14 cellular contexts compared by ENCODE assay signal in genomic region chr12:94180558-94181296, GRCh38. TPM values are rescaled to one million over a fixed set of nuclear protein-coding genes. Genes with fewer than 3 reads are reported as not detected.
DNase-seq lines count a peak whose midpoint lies in the region; ATAC-seq, FAIRE-seq and TF ChIP-seq lines count a peak whose summit lies in the region.
"Had no signal": no experiment of that assay in that cellular context is flagged by ENCODE, and none has a peak within 500 bp of the region (broad histone marks: within the 10 kb centered on the region; RNA-seq: fewer than 3 reads in every experiment).

No MANE protein-coding gene starts in this region.

- H3K4me2 ChIP-seq in A549 (no peak overlapping the region), PC-3 (ENCODE audit: low read length) (0 out of 2 replicates have a peak overlapping the region, but pooled peaks have one; percentile 0)

- TF ChIP-seq CTCF in A549 (IDR thresholded peaks at IDR 0.05) (no peak), PC-3 (conservative IDR thresholded peaks at IDR 0.05; ENCODE audit: low read depth, low read length) (no peak), epithelial cell of esophagus (IDR thresholded peaks at IDR 0.05; ENCODE audit: insufficient read depth, low read depth, low read length, missing control alignments) (no peak), glutamatergic neuron (IDR thresholded peaks at IDR 0.05; ENCODE audit: partially characterized antibody, unreplicated experiment) (no peak)

- DNase-seq in A549 (ENCODE audit: low read depth in 1 of 2, low spot score in 1 of 2) (no peak), CMK (ENCODE audit: low read depth) (peak; percentile 81), PC-3 (peak; percentile 86), epithelial cell of esophagus (ENCODE audit: low read depth) (peak; percentile 64), GM19240 (ENCODE audit: insufficient read length, low spot score) (no peak), HCEC 1CT (no peak), glutamatergic neuron (no peak)
- DNase-seq: activated T-cell treated with anti-CD3 and anti-CD28 coated beads, Interleukin-2, amount 50 U/mL, for 72 hours; BE2C; H7; MG63; psoas muscle had no signal

- no peaks in the 10 kb centered on the region for H3K79me2 ChIP-seq in PC-3 (ENCODE audit: low read length)

- H3K9me3 ChIP-seq in A549 (peaks cover 12% of the 10 kb centered on the region; the same call in 2 of the 3 replicates), PC-3 (ENCODE audit: low read length) (no peaks in the 10 kb centered on the region)
- H3K9me3 ChIP-seq: BE2C had no signal

- BruUV-seq in PC-3 (replicated peaks; lab: Mats Ljungman, UMichigan) = no TSS peak

- H3K36me3 ChIP-seq in PC-3 (ENCODE audit: low read depth, low read length) = no peaks in the 10 kb centered on the region
- H3K36me3 ChIP-seq: BE2C, MG63 had no signal

- no peak overlapping the region for H3K27ac ChIP-seq in A549
- H3K27ac ChIP-seq in PC-3 (ENCODE audit: low read length) = peak overlapping the region; percentile 34
- H3K27ac ChIP-seq: psoas muscle had no signal

- H3K27me3 ChIP-seq in PC-3 (ENCODE audit: low read length) = peaks cover 9% of the 10 kb centered on the region; the same call in 1 of the 2 replicates
- H3K27me3 ChIP-seq: MG63 had no signal

- H3K9me3 Mint-ChIP-seq in glutamatergic neuron (ENCODE audit: unreplicated experiment) = no peaks in the 10 kb centered on the region

- TF ChIP-seq RAD21 in A549 (conservative IDR thresholded peaks at IDR 0.05 in 1 of 2, IDR thresholded peaks at IDR 0.05 in 1 of 2) = no peak

- no peak overlapping the region for H3K27ac Mint-ChIP-seq in glutamatergic neuron (ENCODE audit: unreplicated experiment)
- H3K27ac Mint-ChIP-seq: activated T-cell treated with anti-CD3 and anti-CD28 coated beads, Interleukin-2, amount 50 U/mL, for 72 hours; WTC11 had no signal

- peaks cover 14% of the 10 kb centered on the region for H3K36me3 Mint-ChIP-seq in glutamatergic neuron (ENCODE audit: unreplicated experiment)

- H3K9me2 ChIP-seq in PC-3 (replicated peaks; ENCODE audit: low read length) = no peaks in the 10 kb centered on the region

- no peaks in the 10 kb centered on the region for H3K4me1 Mint-ChIP-seq in glutamatergic neuron (ENCODE audit: low read depth, unreplicated experiment)

- ATAC-seq in A549 (no peak), PC-3 (peak; percentile 98), GM21423 (IDR thresholded peaks at IDR 0.05; ENCODE audit: unreplicated experiment) (no peak)
- ATAC-seq: psoas muscle, WTC11 had no signal

- POLR2A ChIA-PET in A549 (lab: Yijun Ruan, JAX) = no interaction called here
- POLR2A ChIA-PET in PC-3 (lab: Charles Lee; ENCODE audit: unreplicated experiment) = no interaction called here

- H3K4me1 ChIP-seq in A549 (peaks cover 24% of the 10 kb centered on the region; the same call in 1 of the 3 replicates), PC-3 (ENCODE audit: insufficient read depth, low read length) (peaks cover 23% of the 10 kb centered on the region)
- H3K4me1 ChIP-seq: BE2C, psoas muscle had no signal

- 60% methylated on average over 6 of the region's 6 CpGs for WGBS in A549 (ENCODE audit: missing lambda C conversion rate)

- H3K4me3 Mint-ChIP-seq in glutamatergic neuron (ENCODE audit: unreplicated experiment) = no peak overlapping the region
- H3K4me3 Mint-ChIP-seq: activated T-cell treated with anti-CD3 and anti-CD28 coated beads, Interleukin-2, amount 50 U/mL, for 72 hours; WTC11 had no signal

- intact Hi-C loops in PC-3 (cut with micrococcal nuclease) = no loop called here

- H3F3A ChIP-seq in PC-3 (ENCODE audit: low read length, unreplicated experiment) = no peaks in the 10 kb centered on the region

- H3K4me3 ChIP-seq in A549 (no peak overlapping the region), PC-3 (ENCODE audit: low read length) (no peak overlapping the region), epithelial cell of esophagus (ENCODE audit: low read length) (no peak overlapping the region)
- H3K4me3 ChIP-seq: MG63, psoas muscle had no signal

- CTCF ChIA-PET in A549 (lab: Yijun Ruan, JAX) (interaction anchor here (0.9 kb wide), 1 partner anchor 455 kb away, joined by 3 read pairs; no protein-coding TSS in a partner anchor), PC-3 (lab: Charles Lee) (interaction anchor here (0.6 kb wide), 1 partner anchor 78 kb away, joined by 3 read pairs; no protein-coding TSS in a partner anchor)

- no peak for TF ChIP-seq POLR2A in A549 (IDR thresholded peaks at IDR 0.05; ENCODE audit: low read length)

- no peak overlapping the region for H3K9ac ChIP-seq in PC-3 (ENCODE audit: low read length)

- no peaks in the 10 kb centered on the region for H3K27me3 Mint-ChIP-seq in glutamatergic neuron (ENCODE audit: unreplicated experiment)

- H2AFZ ChIP-seq in PC-3 (ENCODE audit: low read length) = no peak overlapping the region

- no peak for TF ChIP-seq EP300 in A549 (IDR thresholded peaks at IDR 0.05)

- FAIRE-seq in A549 (lab: Jason Lieb, UNC) = peak; percentile 7

- H4K20me1 ChIP-seq in PC-3 (ENCODE audit: low read length) = no peaks in the 10 kb centered on the region

TF ChIP-seq in A549, 52 proteins besides CTCF, POLR2A, EP300 and RAD21:
- TF ChIP-seq SREBF2 (IDR thresholded peaks at IDR 0.05) = no peak

RNA-seq across cellular contexts. Expression of gene PLXNC1, which starts 32.4 kb away (rescaled TPM):
- polyA plus RNA-seq in A549 (2011; rRNA removed) = 0.50 and 1.4 TPM in 2 replicates
- polyA plus RNA-seq in A549 (2012; cell fraction: cytosol; rRNA removed) = 0.01 and 0.05 TPM in 2 replicates
- 0.06 and 0.45 TPM in 2 replicates for polyA plus RNA-seq in A549 (2012; cell fraction: nucleus; rRNA removed)
- polyA plus RNA-seq in A549 (2017; fragmentation: RNase III; extraction: RNeasy Plus Mini Kit Qiagen cat#74134 plus additional on column Dnase treatment) = 0.12 to 0.18 TPM (median 0.13 TPM) in 3 replicates
- 1.1 and 1.2 TPM in 2 replicates for polyA minus RNA-seq in A549 (2011; rRNA and poly(A)+ RNA removed)
- total RNA-seq in PC-3 (2014; rRNA removed) = 0.15 TPM in 1 of 2 replicates, not detected in the other
- total RNA-seq in glutamatergic neuron (ENCODE audit: unreplicated experiment) = 4.9 TPM

Comparison
In these comparisons a context has a peak if more than half of its experiments do, and no peak if none do; other contexts are left out.
1. DNase-seq: peak in CMK (single experiment), PC-3 (single experiment) and epithelial cell of esophagus (single experiment); none in A549 (0 of 2), GM19240 (single experiment), HCEC 1CT (single experiment) and glutamatergic neuron (single experiment).